2 cellular contexts compared by ENCODE assay signal in genomic region chr6:151213352-151213751, GRCh38.
TF ChIP-seq lines count a peak whose summit lies in the region.

No MANE protein-coding gene starts in this region.

TF ChIP-seq in HepG2, 621 proteins besides CTCF, POLR2A, EP300 and RAD21:
- TF ChIP-seq FOXM1 (CRISPR knock-in tag; IDR thresholded peaks at IDR 0.05) = no peak
- TF ChIP-seq FOSL2 (CRISPR knock-in tag; IDR thresholded peaks at IDR 0.05) = peak; percentile 50

TF ChIP-seq in K562, 482 proteins besides CTCF, POLR2A, EP300 and RAD21:
- peak in 1 of 2 experiments; percentile 61 for TF ChIP-seq AFF1 (IDR thresholded peaks at IDR 0.05; ENCODE audit: low read depth in 1 of 2, partially characterized antibody in 2 of 2)
- 0 out of 2 replicates have a peak, but pooled peaks have one; percentile 16 for TF ChIP-seq HMBOX1 (IDR thresholded peaks at IDR 0.05)
- TF ChIP-seq RFX1 (IDR thresholded peaks at IDR 0.05) = no peak
- 0 out of 2 replicates have a peak, but pooled peaks have one; percentile 18 for TF ChIP-seq ATF3 (IDR thresholded peaks at IDR 0.05)
- TF ChIP-seq ATF3 (CRISPR knock-in tag; conservative IDR thresholded peaks at IDR 0.05) = no peak
